8 cellular contexts compared by ENCODE assay signal in the genomic region with DNA sequence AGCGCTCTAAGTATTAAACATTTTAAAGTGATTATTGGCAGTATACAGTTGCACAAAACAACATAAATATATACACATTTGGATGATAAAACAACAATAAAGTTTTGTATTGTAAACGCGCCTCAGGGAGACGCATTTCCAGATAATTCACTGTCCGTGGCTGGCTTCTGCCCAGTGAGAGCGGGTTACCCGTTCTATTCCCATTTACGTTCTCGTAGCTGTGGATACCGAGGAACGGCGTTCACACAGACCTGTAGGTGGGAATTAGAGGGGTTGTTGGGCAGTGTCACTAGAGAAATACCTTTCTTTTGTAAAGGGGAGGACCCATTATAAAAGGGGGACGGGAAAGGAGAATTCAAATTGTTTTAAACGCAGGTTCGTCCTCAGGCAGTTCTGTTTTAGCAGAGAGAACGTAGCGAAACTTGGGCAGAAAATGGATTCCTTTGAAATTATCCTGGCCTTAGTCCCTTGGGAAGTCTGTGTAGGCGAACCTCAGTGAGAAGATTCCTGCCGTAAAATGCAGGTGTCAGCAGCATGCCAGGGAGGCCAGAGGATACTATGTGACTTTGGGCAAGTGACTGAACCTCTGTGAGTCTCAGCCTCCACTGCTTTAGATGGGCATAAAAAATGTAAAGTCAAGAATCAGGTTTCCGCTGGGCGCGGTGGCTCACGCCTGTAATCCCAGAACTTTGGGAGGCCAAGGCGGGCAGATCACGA. TPM values are rescaled to one million over a fixed set of nuclear protein-coding genes. Genes with fewer than 3 reads are reported as not detected.
A peak's percentile ranks its signal among the peaks of the same experiment; 100 is the strongest.
DNase-seq lines count a peak whose midpoint lies in the region; ATAC-seq and TF ChIP-seq lines count a peak whose summit lies in the region.

No MANE protein-coding gene starts in this region.

- peak overlapping the region; percentile 97 for H3K4me3 ChIP-seq in astrocyte of the spinal cord (ENCODE audit: low read depth, low read length)
- peak overlapping the region; percentile 86 to 95 (median 93) for H3K4me3 ChIP-seq in right lobe of liver
- H3K4me3 ChIP-seq in upper lobe of right lung: peak overlapping the region; percentile 94

- H3K27me3 ChIP-seq in right lobe of liver (no peaks in the 10 kb centered on the region), upper lobe of right lung (no peaks in the 10 kb centered on the region)

- in situ Hi-C loops in astrocyte of the spinal cord (cut with HindIII; ENCODE audit: low sequenced_read_pairs): no loop called here

- TF ChIP-seq CTCF in astrocyte of the spinal cord (IDR thresholded peaks at IDR 0.05; ENCODE audit: low read depth, low read length): no peak
- TF ChIP-seq CTCF in right lobe of liver (IDR thresholded peaks at IDR 0.05): no peak
- TF ChIP-seq CTCF in upper lobe of right lung (IDR thresholded peaks at IDR 0.05): no peak

- peaks cover 0 to 64% (median 18%) of the 10 kb centered on the region in 4 donors for H3K4me1 ChIP-seq in right lobe of liver
- H3K4me1 ChIP-seq in upper lobe of right lung: peaks cover 25% of the 10 kb centered on the region

- H3K9me3 ChIP-seq in right lobe of liver (no peaks in the 10 kb centered on the region), upper lobe of right lung (no peaks in the 10 kb centered on the region)

- ATAC-seq in Right ventricle myocardium inferior (no peak), Right ventricle myocardium superior (ENCODE audit: poor library complexity) (no peak), right lobe of liver (no peak), upper lobe of right lung (no peak), GM18519 (IDR thresholded peaks at IDR 0.05; ENCODE audit: low FRiP score, unreplicated experiment) (no peak)

- DNase-seq in Right ventricle myocardium inferior (ENCODE audit: missing footprints) (peak; percentile 23), Right ventricle myocardium superior (no peak), astrocyte of the spinal cord (ENCODE audit: low read depth, low spot score) (peak; percentile 4), right lobe of liver (peak in 2 of 3 donors; percentile 6 to 31), upper lobe of right lung (no peak), NCI-H1105 treated with DMSO at 0.1 percent for 48 hours (lab: John Stamatoyannopoulos, UW) (no peak), SK-N-DZ (ENCODE audit: low spot score) (no peak)

- 23% methylated on average over 25 of the region's 25 CpGs for WGBS in right lobe of liver (ENCODE audit: insufficient coverage, low coverage, low lambda C conversion rate, missing lambda C conversion rate)

- H3K27ac ChIP-seq in right lobe of liver (peak overlapping the region; percentile 95 to 98 (median 97)), upper lobe of right lung (peak overlapping the region; percentile 97)

- no peak for TF ChIP-seq POLR2A in right lobe of liver (IDR thresholded peaks at IDR 0.05)

- intact Hi-C loops in Right ventricle myocardium inferior (cut with DNase I): loop anchor here (5.0 to 10.0 kb wide), 3 partner anchors 41 to 201 kb away; a partner anchor contains a TSS
- intact Hi-C loops in Right ventricle myocardium superior (cut with DNase I): no loop called here
- intact Hi-C loops in right lobe of liver (cut with DNase I): no loop called here
- intact Hi-C loops in upper lobe of right lung (cut with DNase I): no loop called here

- H3K36me3 ChIP-seq in right lobe of liver (no peaks in the 10 kb centered on the region), upper lobe of right lung (peaks cover 4% of the 10 kb centered on the region)

RNA-seq across cellular contexts. Expression of a gene that starts 0.8 kb away (rescaled TPM):
- total RNA-seq in Right ventricle myocardium inferior (21.6 TPM), Right ventricle myocardium superior (20.8 TPM), right lobe of liver (10 to 100 TPM; 27.0 to 45.6 (median 31.8) TPM), upper lobe of right lung (26.5 TPM)
- 39.2 and 49.2 TPM in 2 replicates for polyA plus RNA-seq in SK-N-DZ (2014; cell fraction: cytosol; rRNA removed)
- 24.7 and 44.5 TPM in 2 replicates for polyA plus RNA-seq in SK-N-DZ (2014; cell fraction: nucleus; rRNA removed)

RNA-seq across cellular contexts. Expression of a gene that starts 36.5 kb away (rescaled TPM):
- total RNA-seq in Right ventricle myocardium inferior (not detected), Right ventricle myocardium superior (not detected), right lobe of liver (not detected), upper lobe of right lung (not detected)
- polyA plus RNA-seq in SK-N-DZ (2014; cell fraction: cytosol; rRNA removed): 25.7 and 26.4 TPM in 2 replicates
- polyA plus RNA-seq in SK-N-DZ (2014; cell fraction: nucleus; rRNA removed): 47.8 and 48.8 TPM in 2 replicates

RNA-seq across cellular contexts. Expression of a gene that starts 40.0 kb away (rescaled TPM):
- 7.8 TPM for total RNA-seq in Right ventricle myocardium inferior
- total RNA-seq in Right ventricle myocardium superior: 8.9 TPM
- total RNA-seq in right lobe of liver: 10 to 100 TPM; 14.1 to 26.5 (median 23.7) TPM
- total RNA-seq in upper lobe of right lung: 12.6 TPM
- polyA plus RNA-seq in SK-N-DZ (2014; cell fraction: cytosol; rRNA removed): 44.5 and 49.5 TPM in 2 replicates
- 51.7 and 69.4 TPM in 2 replicates for polyA plus RNA-seq in SK-N-DZ (2014; cell fraction: nucleus; rRNA removed)

RNA-seq across cellular contexts. Expression of a gene that starts 40.4 kb away (rescaled TPM):
- 230 TPM for total RNA-seq in Right ventricle myocardium inferior
- total RNA-seq in Right ventricle myocardium superior: 239 TPM
- total RNA-seq in right lobe of liver: 100 to 1,000 TPM; 108 to 268 (median 116) TPM
- total RNA-seq in upper lobe of right lung: 209 TPM
- 1,037 and 1,133 TPM in 2 replicates for polyA plus RNA-seq in SK-N-DZ (2014; cell fraction: cytosol; rRNA removed)
- polyA plus RNA-seq in SK-N-DZ (2014; cell fraction: nucleus; rRNA removed): 962 and 1,204 TPM in 2 replicates

RNA-seq across cellular contexts. Expression of a gene that starts 54.7 kb away (rescaled TPM):
- total RNA-seq in Right ventricle myocardium inferior (59.5 TPM), Right ventricle myocardium superior (52.3 TPM), right lobe of liver (10 to 100 TPM; 15.6 to 27.8 (median 21.2) TPM), upper lobe of right lung (52.3 TPM)
- polyA plus RNA-seq in SK-N-DZ (2014; cell fraction: cytosol; rRNA removed): 28.1 and 29.7 TPM in 2 replicates
- 48.6 and 51.1 TPM in 2 replicates for polyA plus RNA-seq in SK-N-DZ (2014; cell fraction: nucleus; rRNA removed)

Comparison
In these comparisons a context has a peak if more than half of its experiments do, and no peak if none do; other contexts are left out.
1. DNase-seq: peak in Right ventricle myocardium inferior (single experiment), astrocyte of the spinal cord (single experiment) and right lobe of liver (2 of 3); none in Right ventricle myocardium superior (single experiment), upper lobe of right lung (single experiment), NCI-H1105 treated with DMSO at 0.1 percent for 48 hours (single experiment) and SK-N-DZ (single experiment).
2. Peak in every context shown above with its lines, with median percentiles within 50 percentile points of each other: H3K4me3 ChIP-seq.